1 cellular context compared by ENCODE assay signal in genomic region chr19:4246767-4247593, GRCh38.
TF ChIP-seq lines count a peak whose summit lies in the region.

TSS of gene YJU2 (plus strand) at chr19:4247080. CDS start at chr19:4247147, 67 bp downstream.

TF ChIP-seq in HepG2, 621 proteins besides CTCF, POLR2A, EP300 and RAD21 (continued from another document and continues in another):
- 0 out of 2 replicates have a peak, but pooled peaks have one; percentile 57 for TF ChIP-seq NFAT5 (CRISPR knock-in tag; IDR thresholded peaks at IDR 0.05)
- TF ChIP-seq NR3C1 (CRISPR knock-in tag; IDR thresholded peaks at IDR 0.05), result no peak
- TF ChIP-seq ZNF292 (CRISPR knock-in tag; IDR thresholded peaks at IDR 0.05; ENCODE audit: borderline replicate concordance, low read depth), result no peak
- no peak for TF ChIP-seq FOSL1 (CRISPR knock-in tag; IDR thresholded peaks at IDR 0.05; ENCODE audit: borderline replicate concordance)
- TF ChIP-seq ZNF652 (CRISPR knock-in tag; IDR thresholded peaks at IDR 0.05; ENCODE audit: borderline replicate concordance, low read depth), result no peak
- peak; percentile 63; the same call in 1 of the 2 replicates for TF ChIP-seq ZBTB38 (CRISPR knock-in tag; IDR thresholded peaks at IDR 0.05)
- TF ChIP-seq ELF3 (CRISPR knock-in tag; IDR thresholded peaks at IDR 0.05), result peak; percentile 71; the same call in 1 of the 2 replicates
- no peak for TF ChIP-seq SATB2 (CRISPR knock-in tag; IDR thresholded peaks at IDR 0.05)
- peak; percentile 75; the same call in 1 of the 2 replicates for TF ChIP-seq MEF2D (CRISPR knock-in tag; IDR thresholded peaks at IDR 0.05)
- TF ChIP-seq ZBTB39 (CRISPR knock-in tag; IDR thresholded peaks at IDR 0.05), result no peak
- TF ChIP-seq ZFP91 (CRISPR knock-in tag; IDR thresholded peaks at IDR 0.05; ENCODE audit: borderline replicate concordance), result peak; percentile 75; the same call in 1 of the 2 replicates
- TF ChIP-seq SMYD3 (CRISPR knock-in tag; IDR thresholded peaks at IDR 0.05), result no peak
- no peak for TF ChIP-seq REST (IDR thresholded peaks at IDR 0.05; ENCODE audit: borderline replicate concordance in 1 of 2, low read depth in 1 of 2, low read length in 2 of 2)
- TF ChIP-seq ZNF598 (CRISPR knock-in tag; IDR thresholded peaks at IDR 0.05; ENCODE audit: borderline replicate concordance), result no peak
- TF ChIP-seq IKZF5 (CRISPR knock-in tag; IDR thresholded peaks at IDR 0.05), result 0 out of 2 replicates have a peak, but pooled peaks have one; percentile 53
- no peak for TF ChIP-seq ZNF550 (CRISPR knock-in tag; IDR thresholded peaks at IDR 0.05; ENCODE audit: borderline replicate concordance)
- TF ChIP-seq ATF7 (IDR thresholded peaks at IDR 0.05), result no peak
- TF ChIP-seq ATF7 (CRISPR knock-in tag; IDR thresholded peaks at IDR 0.05), result no peak
- TF ChIP-seq SUZ12 (IDR thresholded peaks at IDR 0.05; ENCODE audit: low read depth, low read length), result no peak; the same call in 1 of the 2 replicates
- peak; percentile 53; the same call in 1 of the 2 replicates for TF ChIP-seq SIX1 (CRISPR knock-in tag; IDR thresholded peaks at IDR 0.05; ENCODE audit: borderline replicate concordance)
- no peak for TF ChIP-seq MED13 (CRISPR knock-in tag; IDR thresholded peaks at IDR 0.05)
- no peak for TF ChIP-seq ZNF569 (CRISPR knock-in tag; IDR thresholded peaks at IDR 0.05; ENCODE audit: borderline replicate concordance)
- no peak; the same call in 1 of the 2 replicates for TF ChIP-seq HMG20B (CRISPR knock-in tag; conservative IDR thresholded peaks at IDR 0.05)
- TF ChIP-seq ZNF609 (CRISPR knock-in tag; IDR thresholded peaks at IDR 0.05; ENCODE audit: borderline replicate concordance), result no peak
- TF ChIP-seq KAT7 (CRISPR knock-in tag; IDR thresholded peaks at IDR 0.05; ENCODE audit: borderline replicate concordance), result no peak
- TF ChIP-seq ZNF558 (CRISPR knock-in tag; IDR thresholded peaks at IDR 0.05; ENCODE audit: borderline replicate concordance), result 0 out of 2 replicates have a peak, but pooled peaks have one; percentile 17
- TF ChIP-seq YEATS2 (CRISPR knock-in tag; IDR thresholded peaks at IDR 0.05; ENCODE audit: borderline replicate concordance), result peak; percentile 94
- TF ChIP-seq RBAK (CRISPR knock-in tag; IDR thresholded peaks at IDR 0.05), result no peak
- TF ChIP-seq SIN3B (IDR thresholded peaks at IDR 0.05; ENCODE audit: low read length), result peak; percentile 95
- no peak for TF ChIP-seq ZNF543 (CRISPR knock-in tag; IDR thresholded peaks at IDR 0.05)
- no peak for TF ChIP-seq RXRA (CRISPR knock-in tag; IDR thresholded peaks at IDR 0.05)
- TF ChIP-seq NCOR1 (IDR thresholded peaks at IDR 0.05; ENCODE audit: borderline replicate concordance, low read length), result peak; percentile 49; the same call in 1 of the 2 replicates
- TF ChIP-seq MAZ (IDR thresholded peaks at IDR 0.05; ENCODE audit: borderline replicate concordance, low read depth, low read length), result peak; percentile 51; the same call in 1 of the 2 replicates
- no peak for TF ChIP-seq MAZ (CRISPR knock-in tag; IDR thresholded peaks at IDR 0.05; ENCODE audit: low read depth)
- peak; percentile 67; the same call in 1 of the 2 replicates for TF ChIP-seq NAIF1 (CRISPR knock-in tag; IDR thresholded peaks at IDR 0.05; ENCODE audit: borderline replicate concordance)
- TF ChIP-seq ETS1 (CRISPR knock-in tag; IDR thresholded peaks at IDR 0.05), result no peak
- no peak for TF ChIP-seq PREB (CRISPR knock-in tag; IDR thresholded peaks at IDR 0.05)
- peak; percentile 22; the same call in 1 of the 2 replicates for TF ChIP-seq HNF4G (IDR thresholded peaks at IDR 0.05; ENCODE audit: borderline replicate concordance, low read depth, low read length)
- no peak for TF ChIP-seq HNF4G (CRISPR knock-in tag; IDR thresholded peaks at IDR 0.05; ENCODE audit: borderline replicate concordance, low read depth)
- TF ChIP-seq ZNF101 (CRISPR knock-in tag; IDR thresholded peaks at IDR 0.05; ENCODE audit: borderline replicate concordance, low read depth), result no peak
